8 cellular contexts compared by ENCODE assay signal in genomic region chr1:20507564-20508410, GRCh38. TPM values are rescaled to one million over a fixed set of nuclear protein-coding genes. Genes with fewer than 3 reads are reported as not detected.
DNase-seq lines count a peak whose midpoint lies in the region; ATAC-seq, FAIRE-seq and TF ChIP-seq lines count a peak whose summit lies in the region.

MUL1 (minus strand) TSS chr1:20508151; CDS start chr1:20508024, 127 bp downstream.

- CTCF ChIA-PET in A549 (lab: Yijun Ruan, JAX): interaction anchor here (0.9 to 2.9 kb wide), 4 partner anchors 10 to 146 kb away, joined by 3 to 8 read pairs (median 3); no protein-coding TSS in a partner anchor
- CTCF ChIA-PET in mammary epithelial cell (lab: Charles Lee; ENCODE audit: low non-redundant PET): interaction anchor here (0.5 to 0.7 kb wide), 4 partner anchors 14 to 774 kb away, joined by 3 to 8 read pairs (median 4); no protein-coding TSS in a partner anchor

- ATAC-seq in A549: peak; percentile 97 to 99
- peak; percentile 77 for ATAC-seq in GM18870 (IDR thresholded peaks at IDR 0.05; ENCODE audit: unreplicated experiment)
- peak; percentile 91 for ATAC-seq in HG03159 (IDR thresholded peaks at IDR 0.05; ENCODE audit: unreplicated experiment)

- no peak for FAIRE-seq in A549 (lab: Jason Lieb, UNC)

- peak within 1 kb of the TSS; percentile 94 for H2AFZ ChIP-seq in mammary epithelial cell (ENCODE audit: low read depth, low read length)

- H4K20me1 ChIP-seq in mammary epithelial cell (ENCODE audit: insufficient read depth, low read length): no peaks in the 10 kb centered on the region

- TF ChIP-seq EP300 in A549 (IDR thresholded peaks at IDR 0.05): no peak

- dilution Hi-C loops in mammary epithelial cell (cut with HindIII; ENCODE audit: low sequenced_read_pairs): no loop called here

- peaks cover 2% of the 10 kb centered on the region for H3K36me3 ChIP-seq in mammary epithelial cell (ENCODE audit: insufficient read depth, low read length)

- no peaks in the 10 kb centered on the region for H3K9me3 ChIP-seq in A549
- no peaks in the 10 kb centered on the region for H3K9me3 ChIP-seq in mammary epithelial cell (replicated peaks; ENCODE audit: insufficient read depth, low read length)

- peak within 1 kb of the TSS; percentile 88 for H3K4me2 ChIP-seq in A549
- H3K4me2 ChIP-seq in mammary epithelial cell (ENCODE audit: insufficient read depth, low read depth, low read length): peak within 1 kb of the TSS; percentile 96

- no peak for TF ChIP-seq CTCF in A549 (IDR thresholded peaks at IDR 0.05)
- TF ChIP-seq CTCF in WI38 (IDR thresholded peaks at IDR 0.05; ENCODE audit: low read depth, low read length): no peak
- TF ChIP-seq CTCF in mammary epithelial cell (conservative IDR thresholded peaks at IDR 0.05 in 1 of 2, IDR thresholded peaks at IDR 0.05 in 1 of 2; ENCODE audit: extremely low read depth in 1 of 2, insufficient read depth in 1 of 2, low read depth in 1 of 2, low read length in 2 of 2): no peak

- peak; percentile 43 for TF ChIP-seq POLR2A in A549 (IDR thresholded peaks at IDR 0.05; ENCODE audit: low read length)

- H3K4me1 ChIP-seq in A549: peaks cover 9% of the 10 kb centered on the region; the same call in 2 of the 3 replicates
- peaks cover 25% of the 10 kb centered on the region for H3K4me1 ChIP-seq in mammary epithelial cell (ENCODE audit: insufficient read depth, low read length)

- 3% methylated on average over 24 of the region's 58 CpGs for WGBS in A549 (ENCODE audit: missing lambda C conversion rate)
- WGBS in mammary epithelial cell (ENCODE audit: low coverage, missing lambda C conversion rate): under 1% methylated on average over 33 of the region's 58 CpGs

- H3K4me3 ChIP-seq in A549 (peak within 1 kb of the TSS; percentile 87), WI38 (ENCODE audit: low read depth, low read length) (peak within 1 kb of the TSS; percentile 96), mammary epithelial cell (replicated peaks in 1 of 3; ENCODE audit: insufficient read depth in 1 of 3, low read depth in 2 of 3, low read length in 3 of 3) (peak within 1 kb of the TSS; percentile 95 to 98 (median 96)), skin epidermis (peak within 1 kb of the TSS; percentile 78 to 99 (median 95))

- H3K27ac ChIP-seq in A549 (peak within 1 kb of the TSS; percentile 84 to 89), mammary epithelial cell (ENCODE audit: insufficient read depth, low read depth, low read length) (peak within 1 kb of the TSS; percentile 88), skin epidermis (peak within 1 kb of the TSS; percentile 56 to 94 (median 88))

- intact Hi-C loops in mammary epithelial cell (cut with micrococcal nuclease): no loop called here

- no peak for TF ChIP-seq RAD21 in A549 (conservative IDR thresholded peaks at IDR 0.05 in 1 of 2, IDR thresholded peaks at IDR 0.05 in 1 of 2)

- TSS peak; percentile 52 for BruUV-seq in mammary epithelial cell (replicated peaks; lab: Mats Ljungman, UMichigan)

- H3K27me3 ChIP-seq in mammary epithelial cell (ENCODE audit: insufficient read depth, low read length): no peaks in the 10 kb centered on the region

- H3K9ac ChIP-seq in mammary epithelial cell (ENCODE audit: insufficient read depth, low read length): peak within 1 kb of the TSS; percentile 83

- DNase-seq in A549 (ENCODE audit: low read depth in 1 of 2, low spot score in 1 of 2) (peak; percentile 88 to 91), NCI-H2227 treated with DMSO at 0.1 percent for 48 hours (lab: John Stamatoyannopoulos, UW) (peak; percentile 85), mammary epithelial cell (peak; percentile 91), iPS-NIHi11 (ENCODE audit: low spot score) (peak; percentile 98)

- POLR2A ChIA-PET in A549 (lab: Yijun Ruan, JAX): interaction anchor here (0.5 to 1.3 kb wide), 4 partner anchors 22 to 952 kb away, joined by 3 to 13 read pairs (median 4); partner anchors contain the start of genes CAMK2N1, DDOST and FAM43B

- in situ Hi-C loops in mammary epithelial cell (cut with MboI; ENCODE audit: low sequenced_read_pairs in 2 of 2): no loop called here

- peaks cover 50% of the 10 kb centered on the region for H3K79me2 ChIP-seq in mammary epithelial cell (ENCODE audit: insufficient read depth, low read length)

TF ChIP-seq in A549, 52 proteins besides CTCF, POLR2A, EP300 and RAD21:
- TF ChIP-seq MAFK (IDR thresholded peaks at IDR 0.05; ENCODE audit: partially characterized antibody) (no peak), TFCP2L1 (CRISPR knock-in tag; IDR thresholded peaks at IDR 0.05) (no peak), CEBPB (IDR thresholded peaks at IDR 0.05) (no peak), RFX5 (IDR thresholded peaks at IDR 0.05) (no peak), HDAC2 (IDR thresholded peaks at IDR 0.05) (no peak), RARB (CRISPR knock-in tag; IDR thresholded peaks at IDR 0.05) (no peak), MAX (IDR thresholded peaks at IDR 0.05) (peak; percentile 61), HOXB5 (CRISPR knock-in tag; IDR thresholded peaks at IDR 0.05) (no peak), KDM5A (IDR thresholded peaks at IDR 0.05) (peak; percentile 86), RNF2 (IDR thresholded peaks at IDR 0.05; ENCODE audit: borderline replicate concordance, low read depth) (no peak), EHMT2 (IDR thresholded peaks at IDR 0.05; ENCODE audit: low read depth) (no peak), MAZ (IDR thresholded peaks at IDR 0.05; ENCODE audit: borderline replicate concordance, low read depth, low read length) (no peak), MYC (IDR thresholded peaks at IDR 0.05; ENCODE audit: borderline replicate concordance, low read length) (no peak), PHF8 (IDR thresholded peaks at IDR 0.05; ENCODE audit: borderline replicate concordance, low read depth) (peak; percentile 52; the same call in 1 of the 2 replicates), ELK1 (IDR thresholded peaks at IDR 0.05; ENCODE audit: low read depth, low read length) (no peak), JUN (IDR thresholded peaks at IDR 0.05) (peak in 1 of 2 experiments; percentile 72; a peak in 2 of 5 replicates), FOSL2 (IDR thresholded peaks at IDR 0.05) (no peak), FOSL2 (CRISPR knock-in tag; IDR thresholded peaks at IDR 0.05) (peak; percentile 21; the same call in 1 of the 2 replicates)

RNA-seq across cellular contexts. Expression of gene MUL1, which starts in this region (rescaled TPM):
- polyA plus RNA-seq in A549 (2011; rRNA removed): 20.0 and 22.9 TPM in 2 replicates
- 18.5 and 22.8 TPM in 2 replicates for polyA plus RNA-seq in A549 (2012; cell fraction: cytosol; rRNA removed)
- polyA plus RNA-seq in A549 (2012; cell fraction: nucleus; rRNA removed): 22.4 and 24.4 TPM in 2 replicates
- polyA plus RNA-seq in A549 (2017; fragmentation: RNase III; extraction: RNeasy Plus Mini Kit Qiagen cat#74134 plus additional on column Dnase treatment): 21.4 to 24.5 TPM (median 24.1 TPM) in 3 replicates
- polyA minus RNA-seq in A549 (2011; rRNA and poly(A)+ RNA removed): 23.7 and 25.6 TPM in 2 replicates
- 10 to 100 TPM; 46.6 to 51.7 TPM for total RNA-seq in mammary epithelial cell
- polyA plus RNA-seq in mammary epithelial cell: 41.2 TPM
- 36.5 TPM for polyA minus RNA-seq in mammary epithelial cell

Comparison
In these comparisons a context has a peak if more than half of its experiments do, and no peak if none do; other contexts are left out.
1. Peak in every context shown above with its lines: DNase-seq, ATAC-seq, H3K4me3 ChIP-seq and H3K27ac ChIP-seq.